Comparison of ENCODE assay signal across 36 cellular contexts in genomic region chr3:28792604-28793003, GRCh38.
"Had no signal": no experiment of that assay in that cellular context is flagged by ENCODE, and none has a peak within 500 bp of the region (broad histone marks: within the 10 kb centered on the region; RNA-seq: fewer than 3 reads in every experiment).

No MANE protein-coding gene starts in this region.

- DNase-seq: activated B cell treated with CpG ODN at 0.5 μM for 24 hours; activated CD4-positive, alpha-beta memory T cell treated with anti-CD3 and anti-CD28 coated beads, Interleukin-2, amount 10 ng/mL, durations not matched to agents 7 days and 5 days; activated CD4-positive, alpha-beta T cell treated with anti-CD3 and anti-CD28 coated beads for 4 hours; activated CD4-positive, alpha-beta T cell treated with anti-CD3 and anti-CD28 coated beads, Interleukin-2, amount 10 ng/mL, durations not matched to agents 24 days and 14 days; activated CD4-positive, alpha-beta T cell treated with anti-CD3 and anti-CD28 coated beads, Interleukin-2, amount 50 U/mL, for 1 hour; activated CD4-positive, alpha-beta T cell treated with anti-CD3 and anti-CD28 coated beads, Interleukin-2, amount 50 U/mL, for 4 hours; activated CD4-positive, CD25-positive, alpha-beta regulatory T cell treated with anti-CD3 and anti-CD28 coated beads, Interleukin-2, amount 50 U/mL, for 72 hours; activated CD8-positive, alpha-beta memory T cell treated with anti-CD3 and anti-CD28 coated beads for 24 hours; activated CD8-positive, alpha-beta memory T cell treated with anti-CD3 and anti-CD28 coated beads, Interleukin-2, amount 10 ng/mL, durations not matched to agents 7 days and 5 days; activated CD8-positive, alpha-beta memory T cell treated with anti-CD3 and anti-CD28 coated beads, Interleukin-2, amount 50 U/mL, for 48 hours; activated CD8-positive, alpha-beta T cell treated with anti-CD3 and anti-CD28 coated beads, Interleukin-2, amount 10 ng/mL, durations not matched to agents 7 days and 5 days; activated effector memory CD4-positive, alpha-beta T cell treated with Interleukin-2 at 50 U/mL for 16 hours; activated gamma-delta T cell; activated naive CD4-positive, alpha-beta T cell treated with anti-CD3 and anti-CD28 coated beads, Interleukin-2, amount 10 ng/mL, durations not matched to agents 7 days and 5 days; activated naive CD4-positive, alpha-beta T cell treated with Interleukin-2 at 50 U/mL for 16 hours; activated naive CD8-positive, alpha-beta T cell treated with anti-CD3 and anti-CD28 coated beads, Interleukin-2, amount 10 ng/mL, durations not matched to agents 7 days and 5 days; activated naive CD8-positive, alpha-beta T cell treated with anti-CD3 and anti-CD28 coated beads, Interleukin-2, amount 50 U/mL, for 24 hours; activated T-cell treated with anti-CD3 and anti-CD28 coated beads, Interleukin-2, amount 50 U/mL, for 24 hours; activated T-cell treated with anti-CD3 and anti-CD28 coated beads, Interleukin-2, amount 50 U/mL, for 48 hours; amygdala; anterior cingulate cortex; caudate nucleus; cerebellar nuclear complex; T-helper 1 cell; T-helper 2 cell; T-helper 9 cell had no signal

- H3K27ac Mint-ChIP-seq: activated B cell treated with CpG ODN at 0.5 μM for 24 hours; activated CD4-positive, alpha-beta memory T cell treated with anti-CD3 and anti-CD28 coated beads, Interleukin-2, amount 10 ng/mL, durations not matched to agents 7 days and 5 days; activated CD4-positive, alpha-beta T cell treated with anti-CD3 and anti-CD28 coated beads, Interleukin-2, amount 10 ng/mL, durations not matched to agents 24 days and 14 days; activated CD8-positive, alpha-beta memory T cell treated with anti-CD3 and anti-CD28 coated beads, Interleukin-2, amount 10 ng/mL, durations not matched to agents 7 days and 5 days; activated CD8-positive, alpha-beta T cell treated with anti-CD3 and anti-CD28 coated beads, Interleukin-2, amount 10 ng/mL, durations not matched to agents 7 days and 5 days; activated naive CD4-positive, alpha-beta T cell treated with anti-CD3 and anti-CD28 coated beads, Interleukin-2, amount 10 ng/mL, durations not matched to agents 7 days and 5 days; activated naive CD4-positive, alpha-beta T cell treated with anti-CD3 and anti-CD28 coated beads, Interleukin-2, amount 50 U/mL, for 24 hours; activated naive CD8-positive, alpha-beta T cell; activated naive CD8-positive, alpha-beta T cell treated with anti-CD3 and anti-CD28 coated beads, Interleukin-2, amount 10 ng/mL, durations not matched to agents 7 days and 5 days; activated naive CD8-positive, alpha-beta T cell treated with anti-CD3 and anti-CD28 coated beads, Interleukin-2, amount 50 U/mL, for 24 hours; activated T-cell treated with anti-CD3 and anti-CD28 coated beads, Interleukin-2, amount 50 U/mL, for 24 hours; activated T-helper 2 cell treated with anti-CD3 and anti-CD28 coated beads, Interferon-gamma antibody, Interleukin-2, Interleukin-4, amounts not matched to agents 10 μg/mL and 5 μg/mL and 100 μg/mL, durations not matched to agents 14 hours and 24 hours and 36 hours; brain; T-helper 1 cell treated with Interleukin-12 subunit alpha and Interleukin-12 subunit beta and Interleukin-4 antibody, amounts not matched to agents 30 μg/mL and 1 μg/mL, for 36 hours; T-helper 2 cell treated with Interferon-gamma antibody and Interleukin-4, amounts not matched to agents 5 μg/mL and 100 μg/mL, for 36 hours had no signal

- H3K4me3 ChIP-seq: ascending aorta, cardiac muscle cell had no signal

- H3K27me3 ChIP-seq: ascending aorta, cardiac muscle cell had no signal

- H3K36me3 Mint-ChIP-seq: activated CD8-positive, alpha-beta memory T cell treated with anti-CD3 and anti-CD28 coated beads, Interleukin-2, amount 10 ng/mL, durations not matched to agents 7 days and 5 days; activated naive CD4-positive, alpha-beta T cell treated with anti-CD3 and anti-CD28 coated beads, Interleukin-2, amount 10 ng/mL, durations not matched to agents 7 days and 5 days; activated naive CD4-positive, alpha-beta T cell treated with anti-CD3 and anti-CD28 coated beads, Interleukin-2, amount 50 U/mL, for 24 hours; activated naive CD8-positive, alpha-beta T cell; activated naive CD8-positive, alpha-beta T cell treated with anti-CD3 and anti-CD28 coated beads, Interleukin-2, amount 10 ng/mL, durations not matched to agents 7 days and 5 days; brain had no signal

- H3K4me1 Mint-ChIP-seq: activated B cell treated with CpG ODN at 0.5 μM for 24 hours; activated CD4-positive, alpha-beta memory T cell treated with anti-CD3 and anti-CD28 coated beads, Interleukin-2, amount 10 ng/mL, durations not matched to agents 7 days and 5 days; activated CD4-positive, alpha-beta T cell treated with anti-CD3 and anti-CD28 coated beads, Interleukin-2, amount 10 ng/mL, durations not matched to agents 24 days and 14 days; activated CD8-positive, alpha-beta memory T cell treated with anti-CD3 and anti-CD28 coated beads, Interleukin-2, amount 10 ng/mL, durations not matched to agents 7 days and 5 days; activated naive CD4-positive, alpha-beta T cell treated with anti-CD3 and anti-CD28 coated beads, Interleukin-2, amount 10 ng/mL, durations not matched to agents 7 days and 5 days; activated naive CD4-positive, alpha-beta T cell treated with anti-CD3 and anti-CD28 coated beads, Interleukin-2, amount 50 U/mL, for 24 hours; activated naive CD8-positive, alpha-beta T cell treated with anti-CD3 and anti-CD28 coated beads, Interleukin-2, amount 10 ng/mL, durations not matched to agents 7 days and 5 days; activated naive CD8-positive, alpha-beta T cell treated with anti-CD3 and anti-CD28 coated beads, Interleukin-2, amount 50 U/mL, for 24 hours; central memory CD8-positive, alpha-beta T cell had no signal

- H3K27ac ChIP-seq: ascending aorta, cardiac muscle cell, VCaP had no signal

- H3K9me3 Mint-ChIP-seq: activated B cell treated with CpG ODN at 0.5 μM for 24 hours; activated CD4-positive, alpha-beta memory T cell treated with anti-CD3 and anti-CD28 coated beads, Interleukin-2, amount 10 ng/mL, durations not matched to agents 7 days and 5 days; activated CD4-positive, alpha-beta T cell treated with anti-CD3 and anti-CD28 coated beads, Interleukin-2, amount 10 ng/mL, durations not matched to agents 24 days and 14 days; activated naive CD4-positive, alpha-beta T cell treated with anti-CD3 and anti-CD28 coated beads, Interleukin-2, amount 10 ng/mL, durations not matched to agents 7 days and 5 days; activated naive CD4-positive, alpha-beta T cell treated with anti-CD3 and anti-CD28 coated beads, Interleukin-2, amount 50 U/mL, for 24 hours; activated naive CD8-positive, alpha-beta T cell treated with anti-CD3 and anti-CD28 coated beads, Interleukin-2, amount 10 ng/mL, durations not matched to agents 7 days and 5 days; activated naive CD8-positive, alpha-beta T cell treated with anti-CD3 and anti-CD28 coated beads, Interleukin-2, amount 50 U/mL, for 24 hours; activated T-cell treated with anti-CD3 and anti-CD28 coated beads, Interleukin-2, amount 50 U/mL, for 24 hours; activated T-helper 2 cell treated with anti-CD3 and anti-CD28 coated beads, Interferon-gamma antibody, Interleukin-2, Interleukin-4, amounts not matched to agents 10 μg/mL and 5 μg/mL and 100 μg/mL, durations not matched to agents 14 hours and 24 hours and 36 hours; brain; T-helper 1 cell treated with Interleukin-12 subunit alpha and Interleukin-12 subunit beta and Interleukin-4 antibody, amounts not matched to agents 30 μg/mL and 1 μg/mL, for 36 hours; T-helper 2 cell treated with Interferon-gamma antibody and Interleukin-4, amounts not matched to agents 5 μg/mL and 100 μg/mL, for 36 hours had no signal

- H3K4me3 Mint-ChIP-seq: activated B cell treated with CpG ODN at 0.5 μM for 24 hours; activated CD4-positive, alpha-beta memory T cell treated with anti-CD3 and anti-CD28 coated beads, Interleukin-2, amount 10 ng/mL, durations not matched to agents 7 days and 5 days; activated CD4-positive, alpha-beta T cell treated with anti-CD3 and anti-CD28 coated beads, Interleukin-2, amount 10 ng/mL, durations not matched to agents 24 days and 14 days; activated CD8-positive, alpha-beta memory T cell treated with anti-CD3 and anti-CD28 coated beads, Interleukin-2, amount 10 ng/mL, durations not matched to agents 7 days and 5 days; activated CD8-positive, alpha-beta T cell treated with anti-CD3 and anti-CD28 coated beads, Interleukin-2, amount 10 ng/mL, durations not matched to agents 7 days and 5 days; activated naive CD4-positive, alpha-beta T cell treated with anti-CD3 and anti-CD28 coated beads, Interleukin-2, amount 10 ng/mL, durations not matched to agents 7 days and 5 days; activated naive CD4-positive, alpha-beta T cell treated with anti-CD3 and anti-CD28 coated beads, Interleukin-2, amount 50 U/mL, for 24 hours; activated naive CD8-positive, alpha-beta T cell; activated naive CD8-positive, alpha-beta T cell treated with anti-CD3 and anti-CD28 coated beads, Interleukin-2, amount 10 ng/mL, durations not matched to agents 7 days and 5 days; activated naive CD8-positive, alpha-beta T cell treated with anti-CD3 and anti-CD28 coated beads, Interleukin-2, amount 50 U/mL, for 24 hours; activated T-cell treated with anti-CD3 and anti-CD28 coated beads, Interleukin-2, amount 50 U/mL, for 24 hours; central memory CD8-positive, alpha-beta T cell; T-helper 1 cell treated with Interleukin-12 subunit alpha and Interleukin-12 subunit beta and Interleukin-4 antibody, amounts not matched to agents 30 μg/mL and 1 μg/mL, for 36 hours; T-helper 2 cell treated with Interferon-gamma antibody and Interleukin-4, amounts not matched to agents 5 μg/mL and 100 μg/mL, for 36 hours had no signal

- H3K9me3 ChIP-seq: ascending aorta had no signal

- H3K36me3 ChIP-seq: ascending aorta, cardiac muscle cell had no signal

- H3K27me3 Mint-ChIP-seq: activated B cell treated with CpG ODN at 0.5 μM for 24 hours; activated CD4-positive, alpha-beta memory T cell treated with anti-CD3 and anti-CD28 coated beads, Interleukin-2, amount 10 ng/mL, durations not matched to agents 7 days and 5 days; activated CD4-positive, alpha-beta T cell treated with anti-CD3 and anti-CD28 coated beads, Interleukin-2, amount 10 ng/mL, durations not matched to agents 24 days and 14 days; activated CD8-positive, alpha-beta memory T cell treated with anti-CD3 and anti-CD28 coated beads, Interleukin-2, amount 10 ng/mL, durations not matched to agents 7 days and 5 days; activated naive CD4-positive, alpha-beta T cell treated with anti-CD3 and anti-CD28 coated beads, Interleukin-2, amount 10 ng/mL, durations not matched to agents 7 days and 5 days; activated naive CD4-positive, alpha-beta T cell treated with anti-CD3 and anti-CD28 coated beads, Interleukin-2, amount 50 U/mL, for 24 hours; activated naive CD8-positive, alpha-beta T cell treated with anti-CD3 and anti-CD28 coated beads, Interleukin-2, amount 10 ng/mL, durations not matched to agents 7 days and 5 days; activated naive CD8-positive, alpha-beta T cell treated with anti-CD3 and anti-CD28 coated beads, Interleukin-2, amount 50 U/mL, for 24 hours; activated T-cell treated with anti-CD3 and anti-CD28 coated beads, Interleukin-2, amount 50 U/mL, for 24 hours; central memory CD8-positive, alpha-beta T cell had no signal
